Comparison of ENCODE assay signal across 8 cellular contexts in genomic region chr1:7705908-7706216, GRCh38.
DNase-seq lines count a peak whose midpoint lies in the region; ATAC-seq and TF ChIP-seq lines count a peak whose summit lies in the region.
"Had no signal": no experiment of that assay in that cellular context is flagged by ENCODE, and none has a peak within 500 bp of the region (broad histone marks: within the 10 kb centered on the region; RNA-seq: fewer than 3 reads in every experiment).

No MANE protein-coding gene starts in this region.

- H3K27ac Mint-ChIP-seq in activated B cell treated with CpG ODN at 0.5 μM for 24 hours (no peak overlapping the region), glutamatergic neuron (ENCODE audit: unreplicated experiment) (peak overlapping the region; percentile 64)

- peak overlapping the region; percentile 37; the same call in 1 of the 2 replicates for H3K4me2 ChIP-seq in HCT116 (ENCODE audit: low read length)

- intact Hi-C loops in HCT116 (cut with micrococcal nuclease) (no loop called here), activated B cell treated with CpG ODN at 0.5 μM for 24 hours (cut with micrococcal nuclease) (loop anchor here (10.0 kb wide), 2 partner anchors 49 to 921 kb away; partner anchors contain the start of gene CAMTA1)

- H4K20me1 ChIP-seq in HCT116 (ENCODE audit: insufficient read depth) = no peaks in the 10 kb centered on the region

- H3K4me3 ChIP-seq in HCT116 (replicated peaks in 1 of 2; ENCODE audit: low read depth in 1 of 2, low read length in 2 of 2) (no peak overlapping the region), skin epidermis (peak overlapping the region in 6 of 7 experiments; percentile 12 to 51 (median 40))

- H3K4me1 ChIP-seq in HCT116 (ENCODE audit: control insufficient read depth in 1 of 2, insufficient read depth in 2 of 2, low read length in 2 of 2) = peaks cover 5 to 14% of the 10 kb centered on the region in 2 experiments; a peak in 3 of 4 replicates

- H3K79me2 ChIP-seq in HCT116 (ENCODE audit: insufficient read depth, low read length) = peaks cover 6% of the 10 kb centered on the region; the same call in 1 of the 2 replicates

- H3K27me3 ChIP-seq in HCT116 (ENCODE audit: insufficient read depth, low read length) = peaks cover 3% of the 10 kb centered on the region; the same call in 1 of the 2 replicates

- no peaks in the 10 kb centered on the region for H3K9me3 Mint-ChIP-seq in activated B cell treated with CpG ODN at 0.5 μM for 24 hours
- peaks cover 17% of the 10 kb centered on the region for H3K9me3 Mint-ChIP-seq in glutamatergic neuron (ENCODE audit: unreplicated experiment)

- POLR2A ChIA-PET in HCT116 (lab: Charles Lee) = no interaction called here
- POLR2A ChIA-PET in activated B cell treated with CpG ODN at 0.5 μM for 24 hours (lab: Charles Lee) = interaction anchor here (1.8 kb wide), 1 partner anchor 26 kb away, joined by 6 read pairs; no protein-coding TSS in a partner anchor

- H3K27me3 Mint-ChIP-seq in activated B cell treated with CpG ODN at 0.5 μM for 24 hours (peaks cover 11% of the 10 kb centered on the region), glutamatergic neuron (ENCODE audit: unreplicated experiment) (peaks cover 20% of the 10 kb centered on the region)

- H3K4me1 Mint-ChIP-seq in activated B cell treated with CpG ODN at 0.5 μM for 24 hours (peaks cover 12% of the 10 kb centered on the region), glutamatergic neuron (ENCODE audit: low read depth, unreplicated experiment) (peaks cover 10% of the 10 kb centered on the region)

- H3K27ac ChIP-seq in HCT116 (ENCODE audit: low read depth, low read length) = no peak overlapping the region
- H3K27ac ChIP-seq in skin epidermis = peak overlapping the region in 6 of 21 experiments; percentile 8 to 79 (median 70)

- no peak overlapping the region for H3K9ac ChIP-seq in HCT116 (ENCODE audit: low read length)

- BruUV-seq in HCT116 (replicated peaks; lab: Mats Ljungman, UMichigan) = no TSS peak

- RAD21 ChIA-PET in HCT116 (lab: Charles Lee; ENCODE audit: low non-redundant PET in 1 of 2, low total read pairs in 2 of 2, uncharacterized antibody in 2 of 2, unreplicated experiment in 2 of 2) = no interaction called here

- no peaks in the 10 kb centered on the region for H3K9me2 ChIP-seq in HCT116 (ENCODE audit: insufficient read depth)

- no peak overlapping the region for H2AFZ ChIP-seq in HCT116 (ENCODE audit: low read depth, low read length, poor library complexity, severe bottlenecking)

- no peaks in the 10 kb centered on the region for H3K9me3 ChIP-seq in HCT116 (ENCODE audit: control insufficient read depth in 1 of 2, insufficient read depth in 1 of 2, low read depth in 1 of 2, low read length in 2 of 2)

- H3K4me3 Mint-ChIP-seq in activated B cell treated with CpG ODN at 0.5 μM for 24 hours = peak overlapping the region; percentile 82
- H3K4me3 Mint-ChIP-seq in glutamatergic neuron (ENCODE audit: unreplicated experiment) = peak overlapping the region; percentile 88

- TF ChIP-seq CTCF in HCT116 (IDR thresholded peaks at IDR 0.05 in 2 of 3, conservative IDR thresholded peaks at IDR 0.05 in 1 of 3; ENCODE audit: borderline replicate concordance in 1 of 3, insufficient read depth in 1 of 3, low read depth in 2 of 3, low read length in 2 of 3) (no peak), activated B cell treated with CpG ODN at 0.5 μM for 24 hours (IDR thresholded peaks at IDR 0.05) (no peak), glutamatergic neuron (IDR thresholded peaks at IDR 0.05; ENCODE audit: partially characterized antibody, unreplicated experiment) (no peak)

- CTCF ChIA-PET in HCT116 (lab: Charles Lee) = no interaction called here
- CTCF ChIA-PET in activated B cell treated with CpG ODN at 0.5 μM for 24 hours (lab: Charles Lee) = interaction anchor here (2.3 kb wide), 1 partner anchor 38 kb away, joined by 11 read pairs; no protein-coding TSS in a partner anchor

- no peaks in the 10 kb centered on the region; a peak in 1 of 4 replicates for H3K36me3 ChIP-seq in HCT116 (ENCODE audit: control insufficient read depth in 1 of 2, insufficient read depth in 2 of 2, low read length in 2 of 2)

- DNase-seq in HCT116 (ENCODE audit: low read depth, low spot score) = no peak
- DNase-seq in activated B cell treated with CpG ODN at 0.5 μM for 24 hours = no peak
- no peak for DNase-seq in glutamatergic neuron
- DNase-seq in HCEC 1CT = no peak
- DNase-seq in hepatic stellate cell (ENCODE audit: low spot score) = no peak
- DNase-seq in NCI-H1092 (lab: John Stamatoyannopoulos, UW) = no peak

- H3K36me3 Mint-ChIP-seq in activated B cell treated with CpG ODN at 0.5 μM for 24 hours (ENCODE audit: low read depth) = no peaks in the 10 kb centered on the region
- H3K36me3 Mint-ChIP-seq in glutamatergic neuron (ENCODE audit: unreplicated experiment) = no peaks in the 10 kb centered on the region

- no peak for TF ChIP-seq RAD21 in HCT116 (IDR thresholded peaks at IDR 0.05; ENCODE audit: low read depth)

- TF ChIP-seq POLR2A in HCT116 (IDR thresholded peaks at IDR 0.05; ENCODE audit: borderline replicate concordance, extremely low read depth, insufficient read depth, insufficient read length) = no peak

- ATAC-seq in HCT116 (no peak), activated B cell treated with CpG ODN at 0.5 μM for 24 hours (ENCODE audit: low read depth) (no peak)
- ATAC-seq: activated CD4-positive, CD25-positive, alpha-beta regulatory T cell treated with anti-CD3 and anti-CD28 coated beads, Interleukin-2, amount 50 U/mL, for 24 hours had no signal

TF ChIP-seq in HCT116, 20 proteins besides CTCF, POLR2A, EP300 and RAD21:
- no peak for TF ChIP-seq ATF3 (IDR thresholded peaks at IDR 0.05)
- TF ChIP-seq CBX3 (IDR thresholded peaks at IDR 0.05; ENCODE audit: low read depth) = no peak
- TF ChIP-seq YY1 (IDR thresholded peaks at IDR 0.05; ENCODE audit: extremely low read depth, insufficient replicate concordance, low read depth, low read length) = no peak
- TF ChIP-seq FOSL1 (IDR thresholded peaks at IDR 0.05; ENCODE audit: low read depth) = no peak
- TF ChIP-seq MAX (IDR thresholded peaks at IDR 0.05) = no peak
- TF ChIP-seq ZNF274 (IDR thresholded peaks at IDR 0.05; ENCODE audit: low read depth, low read length) = no peak
- no peak for TF ChIP-seq TCF7L2 (IDR thresholded peaks at IDR 0.05; ENCODE audit: borderline replicate concordance, extremely low read depth, insufficient read depth, insufficient read length)
- TF ChIP-seq SIN3A (IDR thresholded peaks at IDR 0.05; ENCODE audit: low read depth) = no peak
- no peak for TF ChIP-seq SRF (IDR thresholded peaks at IDR 0.05; ENCODE audit: low read depth)
- no peak for TF ChIP-seq ZFX (IDR thresholded peaks at IDR 0.05)
TF ChIP-seq in HCT116: peak in this region for 0.

Comparison
In these comparisons a context has a peak if more than half of its experiments do, and no peak if none do; other contexts are left out.
1. H3K4me3 ChIP-seq: peak in skin epidermis (6 of 7); none in HCT116 (0 of 2).